ENCODE assay signal across 7 cellular contexts in the genomic region with DNA sequence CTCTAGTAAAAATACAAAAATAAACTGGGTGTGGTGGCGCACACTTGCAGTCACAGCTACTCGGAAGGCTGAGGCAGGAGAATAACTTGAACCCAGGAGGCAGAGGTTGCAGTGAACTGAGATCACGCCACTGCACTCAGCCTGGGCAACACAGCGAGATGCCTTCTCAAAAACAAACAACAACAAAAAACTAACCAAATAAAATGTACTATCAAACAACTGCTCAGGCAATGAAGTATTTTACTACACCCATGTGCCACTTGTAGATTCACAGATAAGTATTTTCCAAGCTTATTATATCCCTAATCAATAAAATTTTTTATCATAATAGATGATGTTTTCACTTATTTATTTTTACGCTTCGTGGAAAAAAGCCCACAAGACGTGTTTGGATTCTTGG. TPM values are rescaled to one million over a fixed set of nuclear protein-coding genes. Genes with fewer than 3 reads are reported as not detected.
DNase-seq lines count a peak whose midpoint lies in the region; ATAC-seq lines count a peak whose summit lies in the region.

No MANE protein-coding gene starts in this region.

- no peak for ATAC-seq in activated T-helper 17 cell treated with anti-CD3 and anti-CD28 coated beads, Interleukin-2, amount 50 U/mL, for 72 hours (replicated peaks)
- no peak for ATAC-seq in stimulated activated naive B cell treated with anti-CD40 and anti-IgM and Interleukin-4, amounts not matched to agents 10 μg/mL and 1 μg/mL and 100 μg/mL, for 72 hours (replicated peaks)
- ATAC-seq in HG03460 (IDR thresholded peaks at IDR 0.05; ENCODE audit: unreplicated experiment): no peak

- H3K9ac ChIP-seq in HUES48 (ENCODE audit: low read depth, low read length): peak overlapping the region; percentile 94

- H3K36me3 ChIP-seq in HUES48 (ENCODE audit: control insufficient read depth, insufficient read depth, low read length): no peaks in the 10 kb centered on the region

- H3K4me1 Mint-ChIP-seq in activated T-helper 17 cell treated with anti-CD3 and anti-CD28 coated beads, Interleukin-2, amount 50 U/mL, for 72 hours: peaks cover 6% of the 10 kb centered on the region
- H3K4me1 Mint-ChIP-seq in stimulated activated naive B cell treated with anti-CD40 and anti-IgM and Interleukin-4, amounts not matched to agents 10 μg/mL and 1 μg/mL and 100 μg/mL, for 72 hours: peaks cover 4 to 19% of the 10 kb centered on the region in 2 donors

- peak overlapping the region; percentile 98 for H3K27ac ChIP-seq in HUES48 (ENCODE audit: low read depth, low read length)

- no peak for DNase-seq in stimulated activated naive B cell treated with anti-CD40 and anti-IgM and Interleukin-4, amounts not matched to agents 10 μg/mL and 1 μg/mL and 100 μg/mL, for 72 hours
- DNase-seq in SKM-1 treated with dmso at 0.1 percent for 144 hours (lab: John Stamatoyannopoulos, UW; ENCODE audit: unreplicated experiment) (no peak), AG20443 (ENCODE audit: low spot score) (no peak)

- H3K4me1 ChIP-seq in HUES48 (ENCODE audit: control insufficient read depth, insufficient read depth, low read length): no peaks in the 10 kb centered on the region

- H3K4me3 ChIP-seq in HUES48 (ENCODE audit: low read depth, low read length) (peak overlapping the region; percentile 73), iPS-18c (ENCODE audit: insufficient read depth, low read depth, low read length) (peak overlapping the region; percentile 78; the same call in 1 of the 2 replicates)

- H3K9me3 ChIP-seq in HUES48 (ENCODE audit: control insufficient read depth, insufficient read depth, low read length) (no peaks in the 10 kb centered on the region), iPS-18c (ENCODE audit: control insufficient read depth, insufficient read depth, low read length) (no peaks in the 10 kb centered on the region)

- H3K9me3 Mint-ChIP-seq in activated T-helper 17 cell treated with anti-CD3 and anti-CD28 coated beads, Interleukin-2, amount 50 U/mL, for 72 hours: no peaks in the 10 kb centered on the region
- no peaks in the 10 kb centered on the region for H3K9me3 Mint-ChIP-seq in stimulated activated naive B cell treated with anti-CD40 and anti-IgM and Interleukin-4, amounts not matched to agents 10 μg/mL and 1 μg/mL and 100 μg/mL, for 72 hours

- no peaks in the 10 kb centered on the region for H3K27me3 ChIP-seq in HUES48 (ENCODE audit: control insufficient read depth, insufficient read depth, low read length)

- H3K36me3 Mint-ChIP-seq in activated T-helper 17 cell treated with anti-CD3 and anti-CD28 coated beads, Interleukin-2, amount 50 U/mL, for 72 hours (ENCODE audit: low read depth): peaks cover 5% of the 10 kb centered on the region
- H3K36me3 Mint-ChIP-seq in stimulated activated naive B cell treated with anti-CD40 and anti-IgM and Interleukin-4, amounts not matched to agents 10 μg/mL and 1 μg/mL and 100 μg/mL, for 72 hours: peaks cover 4 to 5% of the 10 kb centered on the region in 2 donors

- peak overlapping the region; percentile 100 for H3K27ac Mint-ChIP-seq in activated T-helper 17 cell treated with anti-CD3 and anti-CD28 coated beads, Interleukin-2, amount 50 U/mL, for 72 hours
- peak overlapping the region; percentile 99 for H3K27ac Mint-ChIP-seq in stimulated activated naive B cell treated with anti-CD40 and anti-IgM and Interleukin-4, amounts not matched to agents 10 μg/mL and 1 μg/mL and 100 μg/mL, for 72 hours

- H3K27me3 Mint-ChIP-seq in activated T-helper 17 cell treated with anti-CD3 and anti-CD28 coated beads, Interleukin-2, amount 50 U/mL, for 72 hours: no peaks in the 10 kb centered on the region
- H3K27me3 Mint-ChIP-seq in stimulated activated naive B cell treated with anti-CD40 and anti-IgM and Interleukin-4, amounts not matched to agents 10 μg/mL and 1 μg/mL and 100 μg/mL, for 72 hours: no peaks in the 10 kb centered on the region

- peak overlapping the region; percentile 98 for H3K4me3 Mint-ChIP-seq in activated T-helper 17 cell treated with anti-CD3 and anti-CD28 coated beads, Interleukin-2, amount 50 U/mL, for 72 hours
- H3K4me3 Mint-ChIP-seq in stimulated activated naive B cell treated with anti-CD40 and anti-IgM and Interleukin-4, amounts not matched to agents 10 μg/mL and 1 μg/mL and 100 μg/mL, for 72 hours: peak overlapping the region; percentile 96 to 99

RNA-seq across cellular contexts. Expression of gene C11orf65, which starts 0.9 kb away (rescaled TPM):
- total RNA-seq in activated T-helper 17 cell treated with anti-CD3 and anti-CD28 coated beads, Interleukin-2, amount 50 U/mL, for 72 hours: under 1 TPM; 0.78 to 0.95 TPM

RNA-seq across cellular contexts. Expression of gene POGLUT3, which starts 31.8 kb away (rescaled TPM):
- total RNA-seq in activated T-helper 17 cell treated with anti-CD3 and anti-CD28 coated beads, Interleukin-2, amount 50 U/mL, for 72 hours: 1 to 10 TPM; 9.6 to 9.7 TPM
